ENCODE assay signal across 16 cellular contexts in genomic region chr9:107976767-107977166, GRCh38.
DNase-seq lines count a peak whose midpoint lies in the region; ATAC-seq and TF ChIP-seq lines count a peak whose summit lies in the region.
"Had no signal": no experiment of that assay in that cellular context is flagged by ENCODE, and none has a peak within 500 bp of the region (broad histone marks: within the 10 kb centered on the region; RNA-seq: fewer than 3 reads in every experiment).

No MANE protein-coding gene starts in this region.

- dilution Hi-C loops in mammary epithelial cell (cut with HindIII; ENCODE audit: low sequenced_read_pairs) = no loop called here

- H3K4me3 ChIP-seq in mammary epithelial cell (replicated peaks in 1 of 3; ENCODE audit: insufficient read depth in 1 of 3, low read depth in 2 of 3, low read length in 3 of 3) (no peak overlapping the region), breast epithelium (no peak overlapping the region), fibroblast of villous mesenchyme (ENCODE audit: low read depth, low read length) (no peak overlapping the region), aorta (ENCODE audit: low read length in 2 of 2) (no peak overlapping the region)

- intact Hi-C loops in mammary epithelial cell (cut with micrococcal nuclease) (no loop called here), breast epithelium (cut with DNase I; ENCODE audit: low total_unique reads) (no loop called here), aorta (cut with DNase I) (no loop called here)

- no peak overlapping the region for H3K9ac ChIP-seq in mammary epithelial cell (ENCODE audit: insufficient read depth, low read length)

- no peak overlapping the region for H2AFZ ChIP-seq in mammary epithelial cell (ENCODE audit: low read depth, low read length)

- CTCF ChIA-PET in mammary epithelial cell (lab: Charles Lee; ENCODE audit: low non-redundant PET) = no interaction called here

- in situ Hi-C loops in mammary epithelial cell (cut with MboI; ENCODE audit: low sequenced_read_pairs in 2 of 2) (no loop called here), KBM-7 (cut with MboI; ENCODE audit: low pct_unique_long_range_greater_than_20kb, low sequenced_read_pairs) (no loop called here)

- DNase-seq in mammary epithelial cell (peak; percentile 36), breast epithelium (ENCODE audit: low spot score in 2 of 2) (no peak), fibroblast of villous mesenchyme (ENCODE audit: low read depth) (peak; percentile 72), myocyte (ENCODE audit: low read depth) (peak; percentile 83), aorta (peak in 1 of 2 donors; percentile 82), nucleus accumbens (lab: John Stamatoyannopoulos, UW) (no peak), KBM-7 (no peak)
- no peak for DNase-seq in stimulated activated CD4-positive, alpha-beta T cell treated with anti-CD3 and anti-CD28 coated beads, Interleukin-4, amount 100 ng/mL, for 1 hour
- DNase-seq: 8988T; activated CD4-positive, alpha-beta T cell treated with anti-CD3 and anti-CD28 coated beads, Interleukin-2, amount 10 ng/mL, durations not matched to agents 7 days and 5 days; activated naive CD8-positive, alpha-beta T cell treated with anti-CD3 and anti-CD28 coated beads, Interleukin-2, amount 50 U/mL, for 24 hours; activated T-cell treated with anti-CD3 and anti-CD28 coated beads, Interleukin-2, amount 50 U/mL, for 24 hours; CD8-positive, alpha-beta memory T cell; cortex of kidney; NCI-H1105 treated with DMSO at 0.1 percent for 48 hours; NCI-H524 treated with DMSO at 0.1 percent for 48 hours had no signal

- WGBS in mammary epithelial cell (ENCODE audit: low coverage, missing lambda C conversion rate) = 60% methylated on average over 1 of the region's 1 CpG
- WGBS in aorta, 2 donors = 80 to 92% methylated on average over 1 of the region's 1 CpG

- no TSS peak for BruUV-seq in mammary epithelial cell (replicated peaks; lab: Mats Ljungman, UMichigan)

- H3K27me3 ChIP-seq in mammary epithelial cell (ENCODE audit: insufficient read depth, low read length) (no peaks in the 10 kb centered on the region), breast epithelium (no peaks in the 10 kb centered on the region), aorta (ENCODE audit: control insufficient read depth in 1 of 2, insufficient read depth in 2 of 2, low read length in 1 of 2) (no peaks in the 10 kb centered on the region)

- no peaks in the 10 kb centered on the region for H3K4me1 ChIP-seq in mammary epithelial cell (ENCODE audit: insufficient read depth, low read length)
- no peaks in the 10 kb centered on the region for H3K4me1 ChIP-seq in breast epithelium
- no peaks in the 10 kb centered on the region for H3K4me1 ChIP-seq in aorta (ENCODE audit: control insufficient read depth in 1 of 2, insufficient read depth in 2 of 2, low read length in 2 of 2)

- H3K4me2 ChIP-seq in mammary epithelial cell (ENCODE audit: insufficient read depth, low read depth, low read length) = no peak overlapping the region

- peak; percentile 74 for ATAC-seq in aorta (ENCODE audit: low FRiP score)
- ATAC-seq: activated naive CD8-positive, alpha-beta T cell treated with anti-CD3 and anti-CD28 coated beads, Interleukin-2, amount 50 U/mL, for 24 hours had no signal

- no peaks in the 10 kb centered on the region for H4K20me1 ChIP-seq in mammary epithelial cell (ENCODE audit: insufficient read depth, low read length)

- H3K9me3 ChIP-seq in mammary epithelial cell (replicated peaks; ENCODE audit: insufficient read depth, low read length) (no peaks in the 10 kb centered on the region), breast epithelium (no peaks in the 10 kb centered on the region), aorta (ENCODE audit: control insufficient read depth, low read length) (no peaks in the 10 kb centered on the region)

- TF ChIP-seq CTCF in mammary epithelial cell (conservative IDR thresholded peaks at IDR 0.05 in 1 of 2, IDR thresholded peaks at IDR 0.05 in 1 of 2; ENCODE audit: extremely low read depth in 1 of 2, insufficient read depth in 1 of 2, low read depth in 1 of 2, low read length in 2 of 2) (no peak), breast epithelium (IDR thresholded peaks at IDR 0.05) (no peak), fibroblast of villous mesenchyme (IDR thresholded peaks at IDR 0.05; ENCODE audit: insufficient read depth, low read depth, low read length) (no peak)

- H3K36me3 ChIP-seq in mammary epithelial cell (ENCODE audit: insufficient read depth, low read length) (no peaks in the 10 kb centered on the region), breast epithelium (no peaks in the 10 kb centered on the region), aorta (ENCODE audit: control insufficient read depth in 1 of 2, insufficient read depth in 2 of 2, low read length in 1 of 2) (no peaks in the 10 kb centered on the region)

- TF ChIP-seq POLR2A in breast epithelium (IDR thresholded peaks at IDR 0.05) = no peak

- H3K27ac ChIP-seq in mammary epithelial cell (ENCODE audit: insufficient read depth, low read depth, low read length) (no peak overlapping the region), breast epithelium (no peak overlapping the region), aorta (ENCODE audit: low read depth in 1 of 2, low read length in 2 of 2) (no peak overlapping the region)

- no peaks in the 10 kb centered on the region for H3K79me2 ChIP-seq in mammary epithelial cell (ENCODE audit: insufficient read depth, low read length)

Comparison
In these comparisons a context has a peak if more than half of its experiments do, and no peak if none do; other contexts are left out.
1. DNase-seq: peak in mammary epithelial cell (single experiment), fibroblast of villous mesenchyme (single experiment) and myocyte (single experiment); none in breast epithelium (0 of 2), nucleus accumbens (0 of 56), KBM-7 (single experiment) and stimulated activated CD4-positive, alpha-beta T cell treated with anti-CD3 and anti-CD28 coated beads, Interleukin-4, amount 100 ng/mL, for 1 hour (single experiment).